ENCODE assay signal across 1 cellular context in genomic region chr19:50333737-50334617, GRCh38.
TF ChIP-seq lines count a peak whose summit lies in the region.

No MANE protein-coding gene starts in this region.

TF ChIP-seq in HepG2, 621 proteins besides CTCF, POLR2A, EP300 and RAD21 (continued from another document and continues in another):
- TF ChIP-seq REST (IDR thresholded peaks at IDR 0.05; ENCODE audit: borderline replicate concordance in 1 of 2, low read depth in 1 of 2, low read length in 2 of 2) (no peak), FOXK1 (CRISPR knock-in tag; IDR thresholded peaks at IDR 0.05; ENCODE audit: borderline replicate concordance, low read depth) (no peak), CREB1 (IDR thresholded peaks at IDR 0.05) (peak; percentile 89), CREB1 (CRISPR knock-in tag; IDR thresholded peaks at IDR 0.05) (peak; percentile 61; the same call in 1 of the 2 replicates), ZNF263 (CRISPR knock-in tag; IDR thresholded peaks at IDR 0.05) (peak; percentile 74), ZNF333 (CRISPR knock-in tag; IDR thresholded peaks at IDR 0.05; ENCODE audit: borderline replicate concordance) (0 out of 2 replicates have a peak, but pooled peaks have one; percentile 31), XRCC5 (optimal IDR thresholded peaks at IDR 0.05; ENCODE audit: low read length) (no peak), PRDM4 (CRISPR knock-in tag; IDR thresholded peaks at IDR 0.05; ENCODE audit: borderline replicate concordance) (no peak), STAT6 (CRISPR knock-in tag; IDR thresholded peaks at IDR 0.05; ENCODE audit: borderline replicate concordance) (no peak), THAP11 (CRISPR knock-in tag; IDR thresholded peaks at IDR 0.05) (peak; percentile 89), ZNF562 (CRISPR knock-in tag; IDR thresholded peaks at IDR 0.05; ENCODE audit: borderline replicate concordance) (no peak; the same call in 1 of the 2 replicates), ZSCAN12 (CRISPR knock-in tag; IDR thresholded peaks at IDR 0.05) (0 out of 2 replicates have a peak, but pooled peaks have one; percentile 55), ZNF780A (CRISPR knock-in tag; IDR thresholded peaks at IDR 0.05) (0 out of 2 replicates have a peak, but pooled peaks have one; percentile 60), KLF9 (CRISPR knock-in tag; IDR thresholded peaks at IDR 0.05; ENCODE audit: low read depth) (no peak), ZSCAN22 (CRISPR knock-in tag; IDR thresholded peaks at IDR 0.05) (no peak), HNRNPH1 (optimal IDR thresholded peaks at IDR 0.05; ENCODE audit: low read depth, low read length) (no peak), FOXC1 (CRISPR knock-in tag; IDR thresholded peaks at IDR 0.05; ENCODE audit: borderline replicate concordance) (peak; percentile 78; the same call in 1 of the 2 replicates), CHD4 (IDR thresholded peaks at IDR 0.05; ENCODE audit: borderline replicate concordance, low read length) (no peak), JDP2 (CRISPR knock-in tag; IDR thresholded peaks at IDR 0.05; ENCODE audit: borderline replicate concordance) (no peak), ZNF33B (CRISPR knock-in tag; IDR thresholded peaks at IDR 0.05) (peak; percentile 48; the same call in 1 of the 2 replicates), NFATC3 (CRISPR knock-in tag; IDR thresholded peaks at IDR 0.05) (no peak; the same call in 1 of the 2 replicates), ZNF766 (CRISPR knock-in tag; IDR thresholded peaks at IDR 0.05; ENCODE audit: borderline replicate concordance) (peak; percentile 74; the same call in 1 of the 2 replicates), ELF1 (CRISPR knock-in tag; IDR thresholded peaks at IDR 0.05) (0 out of 2 replicates have a peak, but pooled peaks have one; percentile 23), RELA (CRISPR knock-in tag; IDR thresholded peaks at IDR 0.05) (no peak), E2F2 (CRISPR knock-in tag; IDR thresholded peaks at IDR 0.05; ENCODE audit: borderline replicate concordance) (peak; percentile 70; the same call in 1 of the 2 replicates), PHB2 (IDR thresholded peaks at IDR 0.05; ENCODE audit: partially characterized antibody) (no peak), AHDC1 (CRISPR knock-in tag; IDR thresholded peaks at IDR 0.05; ENCODE audit: borderline replicate concordance) (no peak), ZNF337 (CRISPR knock-in tag; IDR thresholded peaks at IDR 0.05; ENCODE audit: borderline replicate concordance, low read depth) (no peak), NR2F1 (CRISPR knock-in tag; IDR thresholded peaks at IDR 0.05) (no peak), MED8 (CRISPR knock-in tag; IDR thresholded peaks at IDR 0.05; ENCODE audit: insufficient replicate concordance) (peak; percentile 39), POLR2AphosphoS5 (IDR thresholded peaks at IDR 0.05; ENCODE audit: low read depth, low read length) (peak; percentile 67), SMAD1 (CRISPR knock-in tag; IDR thresholded peaks at IDR 0.05; ENCODE audit: borderline replicate concordance, low read depth) (no peak), ZNF770 (CRISPR knock-in tag; IDR thresholded peaks at IDR 0.05) (no peak), ZBTB49 (CRISPR knock-in tag; IDR thresholded peaks at IDR 0.05; ENCODE audit: borderline replicate concordance) (no peak), ZNF556 (CRISPR knock-in tag; IDR thresholded peaks at IDR 0.05; ENCODE audit: borderline replicate concordance) (peak; percentile 58; the same call in 1 of the 2 replicates), ZNF619 (CRISPR knock-in tag; IDR thresholded peaks at IDR 0.05) (no peak), ZNF3 (CRISPR knock-in tag; IDR thresholded peaks at IDR 0.05) (no peak), E2F1 (CRISPR knock-in tag; IDR thresholded peaks at IDR 0.05) (peak; percentile 75)
